ENCODE assay signal across 33 cellular contexts in genomic region chr16:5826332-5826731, GRCh38.
"Had no signal": no experiment of that assay in that cellular context is flagged by ENCODE, and none has a peak within 500 bp of the region (broad histone marks: within the 10 kb centered on the region; RNA-seq: fewer than 3 reads in every experiment).

No MANE protein-coding gene starts in this region.

- H3K4me1 ChIP-seq: adrenal gland, ascending aorta, body of pancreas, breast epithelium had no signal

- H3K4me3 ChIP-seq: adrenal gland, ascending aorta, body of pancreas, breast epithelium, cardiac muscle cell had no signal

- DNase-seq: activated effector memory CD4-positive, alpha-beta T cell treated with anti-CD3 and anti-CD28 coated beads, Interleukin-2, amount 50 U/mL, for 16 hours; activated effector memory CD4-positive, alpha-beta T cell treated with Interleukin-2 at 50 U/mL for 16 hours; activated gamma-delta T cell; activated gamma-delta T cell treated with Interleukin-2 at 50 U/mL for 16 hours; activated naive CD4-positive, alpha-beta T cell; activated naive CD4-positive, alpha-beta T cell treated with anti-CD3 and anti-CD28 coated beads for 36 hours; activated naive CD4-positive, alpha-beta T cell treated with anti-CD3 and anti-CD28 coated beads, Interleukin-2, amount 10 ng/mL, durations not matched to agents 7 days and 5 days; activated naive CD4-positive, alpha-beta T cell treated with anti-CD3 and anti-CD28 coated beads, Interleukin-2, amount 50 U/mL, for 16 hours; activated naive CD4-positive, alpha-beta T cell treated with Interleukin-2 at 50 U/mL for 16 hours; activated naive CD8-positive, alpha-beta T cell treated with anti-CD3 and anti-CD28 coated beads for 36 hours; activated naive CD8-positive, alpha-beta T cell treated with anti-CD3 and anti-CD28 coated beads, Interleukin-2, amount 10 ng/mL, durations not matched to agents 7 days and 5 days; activated naive CD8-positive, alpha-beta T cell treated with anti-CD3 and anti-CD28 coated beads, Interleukin-2, amount 50 U/mL, for 24 hours; activated T-cell treated with anti-CD3 and anti-CD28 coated beads, Interleukin-2, amount 50 U/mL, for 24 hours; activated T-cell treated with anti-CD3 and anti-CD28 coated beads, Interleukin-2, amount 50 U/mL, for 4 hours; activated T-cell treated with anti-CD3 and anti-CD28 coated beads, Interleukin-2, amount 50 U/mL, for 48 hours; activated T-cell treated with anti-CD3 and anti-CD28 coated beads, Interleukin-2, amount 50 U/mL, for 72 hours; adrenal gland; amniotic stem cell; amygdala; anterior cingulate cortex; aorta; body of pancreas; brain microvascular endothelial cell; caudate nucleus; central memory CD4-positive, alpha-beta T cell; cerebellar nuclear complex had no signal

- H3K27ac ChIP-seq: adrenal gland, ascending aorta, body of pancreas, brain microvascular endothelial cell, breast epithelium, cardiac muscle cell had no signal

- H3K36me3 ChIP-seq: adrenal gland, ascending aorta, brain microvascular endothelial cell, breast epithelium, cardiac muscle cell had no signal

- ATAC-seq: activated naive CD4-positive, alpha-beta T cell treated with anti-CD3 and anti-CD28 coated beads, Interleukin-2, amount 50 U/mL, for 72 hours; activated naive CD8-positive, alpha-beta T cell treated with anti-CD3 and anti-CD28 coated beads, Interleukin-2, amount 50 U/mL, for 24 hours; activated T-cell treated with anti-CD3 and anti-CD28 coated beads, Interleukin-2, amount 50 U/mL, for 4 hours; activated T-cell treated with anti-CD3 and anti-CD28 coated beads, Interleukin-2, amount 50 U/mL, for 72 hours; activated T-helper 17 cell treated with anti-CD3 and anti-CD28 coated beads, Interleukin-2, amount 50 U/mL, for 72 hours; body of pancreas had no signal

- FAIRE-seq: astrocyte, bronchial epithelial cell had no signal

- H3K9me3 ChIP-seq: adrenal gland, ascending aorta, body of pancreas, breast epithelium had no signal

- H3K27me3 ChIP-seq: adrenal gland, ascending aorta, body of pancreas, brain microvascular endothelial cell, breast epithelium, cardiac muscle cell had no signal
